ENCODE assay signal across 8 cellular contexts in genomic region chr14:68733086-68733621, GRCh38. TPM values are rescaled to one million over a fixed set of nuclear protein-coding genes. Genes with fewer than 3 reads are reported as not detected.
DNase-seq lines count a peak whose midpoint lies in the region; ATAC-seq, FAIRE-seq and TF ChIP-seq lines count a peak whose summit lies in the region.

No MANE protein-coding gene starts in this region.

- no peaks in the 10 kb centered on the region for H3K27me3 Mint-ChIP-seq in effector memory CD8-positive, alpha-beta T cell

- H3K27ac Mint-ChIP-seq in effector memory CD8-positive, alpha-beta T cell, result peak overlapping the region; percentile 41 to 78

- no peak for ATAC-seq in effector memory CD8-positive, alpha-beta T cell (replicated peaks)
- ATAC-seq in HG03469 (IDR thresholded peaks at IDR 0.05; ENCODE audit: unreplicated experiment), result no peak
- no peak for ATAC-seq in GM18870 (IDR thresholded peaks at IDR 0.05; ENCODE audit: unreplicated experiment)

- peaks cover 3% of the 10 kb centered on the region for H3K36me3 Mint-ChIP-seq in effector memory CD8-positive, alpha-beta T cell (ENCODE audit: insufficient read depth)

- TF ChIP-seq POLR2A in GM12892 (IDR thresholded peaks at IDR 0.05; ENCODE audit: low read depth, low read length), result no peak

- FAIRE-seq in GM12892 (lab: Jason Lieb, UNC), result peak; percentile 96

- DNase-seq in GM12892 (ENCODE audit: insufficient read length) (peak; percentile 35), NOMO-1 treated with DMSO at 0.1 percent for 48 hours (lab: John Stamatoyannopoulos, UW; ENCODE audit: unreplicated experiment) (peak; percentile 93), pons (ENCODE audit: low spot score) (peak; percentile 75), NCI-H2081 treated with DMSO at 0.1 percent for 48 hours (lab: John Stamatoyannopoulos, UW) (no peak), DMS153 treated with DMSO at 0.1 percent for 48 hours (lab: John Stamatoyannopoulos, UW; ENCODE audit: unreplicated experiment) (no peak)
- DNase-seq in effector memory CD8-positive, alpha-beta T cell, result no peak

- H3K4me1 Mint-ChIP-seq in effector memory CD8-positive, alpha-beta T cell (ENCODE audit: low read depth in 2 of 2), result peaks cover 32 to 39% of the 10 kb centered on the region in 2 donors

- H3K4me3 Mint-ChIP-seq in effector memory CD8-positive, alpha-beta T cell, result no peak overlapping the region

- no peaks in the 10 kb centered on the region for H3K9me3 Mint-ChIP-seq in effector memory CD8-positive, alpha-beta T cell

RNA-seq across cellular contexts. Expression of gene ZFP36L1, which starts 59.7 kb away (rescaled TPM):
- polyA plus RNA-seq in GM12892 (2012; ENCODE audit: missing spikeins), result 61.9 TPM

Comparison
In these comparisons a context has a peak if more than half of its experiments do, and no peak if none do; other contexts are left out.
1. DNase-seq: peak in GM12892 (single experiment), NOMO-1 treated with DMSO at 0.1 percent for 48 hours (single experiment) and pons (single experiment); none in effector memory CD8-positive, alpha-beta T cell (0 of 3), NCI-H2081 treated with DMSO at 0.1 percent for 48 hours (single experiment) and DMS153 treated with DMSO at 0.1 percent for 48 hours (single experiment).